21 cellular contexts compared by ENCODE assay signal in the genomic region with DNA sequence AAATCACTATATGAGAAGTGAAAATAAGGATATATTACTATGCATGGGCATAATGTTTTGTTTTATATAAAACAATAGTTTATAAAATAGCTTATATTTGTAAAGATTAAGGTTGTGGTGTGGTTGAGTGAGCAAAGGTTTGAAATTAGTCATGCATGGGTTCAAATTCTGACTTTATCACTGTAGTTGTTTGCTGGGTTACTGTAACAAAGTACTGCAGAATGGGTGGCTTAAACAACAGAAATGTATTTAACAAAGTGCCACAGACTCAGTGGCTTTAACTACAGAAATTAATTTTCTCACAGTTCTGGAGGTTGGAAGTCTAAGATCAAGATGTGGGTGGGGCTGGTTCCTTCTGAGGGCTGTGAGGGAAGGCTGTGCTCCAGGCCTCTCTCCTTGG.
A peak's percentile ranks its signal among the peaks of the same experiment; 100 is the strongest.
DNase-seq lines count a peak whose midpoint lies in the region; ATAC-seq and TF ChIP-seq lines count a peak whose summit lies in the region.
"Had no signal": no experiment of that assay in that cellular context is flagged by ENCODE, and none has a peak within 500 bp of the region (broad histone marks: within the 10 kb centered on the region; RNA-seq: fewer than 3 reads in every experiment).

No MANE protein-coding gene starts in this region.

- H3K79me1 ChIP-seq in trophoblast cell (ENCODE audit: low read length) = peaks cover 9% of the 10 kb centered on the region

- H2AFZ ChIP-seq in trophoblast cell (ENCODE audit: insufficient read depth, low read length, poor library complexity) (no peak overlapping the region), PC-3 (ENCODE audit: low read length) (no peak overlapping the region)
- H2AFZ ChIP-seq: GM23338 had no signal

- TF ChIP-seq POLR2A in gastroesophageal sphincter (IDR thresholded peaks at IDR 0.05) = no peak

- H3K4me2 ChIP-seq in trophoblast cell (ENCODE audit: low read length) (no peak overlapping the region), PC-3 (ENCODE audit: low read length) (no peak overlapping the region)
- H3K4me2 ChIP-seq: GM23338 had no signal

- H4K8ac ChIP-seq in trophoblast cell (ENCODE audit: low read depth, low read length) = no peak overlapping the region

- intact Hi-C loops in PC-3 (cut with micrococcal nuclease) = loop anchor here (2.0 kb wide), 1 partner anchor 21 kb away; no protein-coding TSS in a partner anchor

- peak overlapping the region; percentile 11 for H4K91ac ChIP-seq in trophoblast cell (ENCODE audit: low read depth, low read length)

- peaks cover 11% of the 10 kb centered on the region for H3K4me1 Mint-ChIP-seq in activated T-cell treated with anti-CD3 and anti-CD28 coated beads, Interleukin-2, amount 50 U/mL, for 72 hours (ENCODE audit: low read depth)
- peaks cover 12% of the 10 kb centered on the region for H3K4me1 Mint-ChIP-seq in activated T-cell treated with anti-CD3 and anti-CD28 coated beads, Interleukin-2, amount 50 U/mL, for 24 hours (ENCODE audit: low read depth)

- peak overlapping the region; percentile 68 for H2BK120ac ChIP-seq in trophoblast cell (ENCODE audit: insufficient read depth, low read length, poor library complexity)

- H3K4me3 ChIP-seq in RWPE2 (ENCODE audit: severe bottlenecking) = no peak overlapping the region
- no peak overlapping the region for H3K4me3 ChIP-seq in trophoblast cell (ENCODE audit: low read depth, low read length)
- H3K4me3 ChIP-seq in gastroesophageal sphincter = no peak overlapping the region
- H3K4me3 ChIP-seq in PC-3 (ENCODE audit: low read length) = no peak overlapping the region
- H3K4me3 ChIP-seq: BLaER1, GM12878, GM23338 had no signal

- CTCF ChIA-PET in PC-3 (lab: Charles Lee) = interaction anchor here (1.4 kb wide), 1 partner anchor 493 kb away, joined by 6 read pairs; no protein-coding TSS in a partner anchor

- H3K4ac ChIP-seq in trophoblast cell (ENCODE audit: low read depth, low read length) = no peak overlapping the region

- no peak overlapping the region for H3K4me3 Mint-ChIP-seq in activated T-cell treated with anti-CD3 and anti-CD28 coated beads, Interleukin-2, amount 50 U/mL, for 72 hours
- no peak overlapping the region for H3K4me3 Mint-ChIP-seq in activated T-cell treated with anti-CD3 and anti-CD28 coated beads, Interleukin-2, amount 50 U/mL, for 24 hours
- H3K4me3 Mint-ChIP-seq: B cell; CD4-positive, alpha-beta T cell; CD8-positive, alpha-beta memory T cell; GM23338; H9 had no signal

- peaks cover 0 to 5% of the 10 kb centered on the region in 2 donors for H3K36me3 Mint-ChIP-seq in activated T-cell treated with anti-CD3 and anti-CD28 coated beads, Interleukin-2, amount 50 U/mL, for 72 hours (ENCODE audit: insufficient read depth in 2 of 2)
- no peaks in the 10 kb centered on the region for H3K36me3 Mint-ChIP-seq in activated T-cell treated with anti-CD3 and anti-CD28 coated beads, Interleukin-2, amount 50 U/mL, for 24 hours (ENCODE audit: low read depth)
- H3K36me3 Mint-ChIP-seq: CD14-positive monocyte; CD8-positive, alpha-beta memory T cell had no signal

- no peaks in the 10 kb centered on the region for H3K36me3 ChIP-seq in RWPE2 (ENCODE audit: low read depth)
- H3K36me3 ChIP-seq in trophoblast cell (ENCODE audit: control insufficient read depth in 1 of 2, insufficient read depth in 2 of 2, low read length in 2 of 2) = no peaks in the 10 kb centered on the region
- H3K36me3 ChIP-seq in gastroesophageal sphincter = no peaks in the 10 kb centered on the region
- no peaks in the 10 kb centered on the region for H3K36me3 ChIP-seq in PC-3 (ENCODE audit: low read depth, low read length)
- H3K36me3 ChIP-seq: BLaER1 had no signal

- H4K12ac ChIP-seq in trophoblast cell (ENCODE audit: low read depth, low read length) = no peak overlapping the region

- no peaks in the 10 kb centered on the region for H3K9me3 Mint-ChIP-seq in activated T-cell treated with anti-CD3 and anti-CD28 coated beads, Interleukin-2, amount 50 U/mL, for 72 hours
- H3K9me3 Mint-ChIP-seq in activated T-cell treated with anti-CD3 and anti-CD28 coated beads, Interleukin-2, amount 50 U/mL, for 24 hours = no peaks in the 10 kb centered on the region
- H3K9me3 Mint-ChIP-seq: CD4-positive, alpha-beta T cell; GM23338; H9 had no signal

- no TSS peak for BruUV-seq in PC-3 (replicated peaks; lab: Mats Ljungman, UMichigan)

- H3K4me1 ChIP-seq in RWPE2 (ENCODE audit: insufficient read depth, poor library complexity, severe bottlenecking) (peaks cover 47% of the 10 kb centered on the region), trophoblast cell (ENCODE audit: control insufficient read depth in 1 of 2, insufficient read depth in 2 of 2, low read length in 2 of 2) (peaks cover 5% of the 10 kb centered on the region in 2 experiments), gastroesophageal sphincter (peaks cover 0 to 20% (median 0%) of the 10 kb centered on the region in 3 donors), PC-3 (ENCODE audit: insufficient read depth, low read length) (peaks cover 32% of the 10 kb centered on the region)

- POLR2A ChIA-PET in PC-3 (lab: Charles Lee; ENCODE audit: unreplicated experiment) = no interaction called here

- no peak overlapping the region for H2AK5ac ChIP-seq in trophoblast cell (ENCODE audit: low read length)

- H3K27me3 ChIP-seq in RWPE2 (ENCODE audit: insufficient read depth, poor library complexity, severe bottlenecking) = no peaks in the 10 kb centered on the region
- no peaks in the 10 kb centered on the region for H3K27me3 ChIP-seq in trophoblast cell (ENCODE audit: insufficient read depth, low read length)
- no peaks in the 10 kb centered on the region for H3K27me3 ChIP-seq in gastroesophageal sphincter
- H3K27me3 ChIP-seq in PC-3 (ENCODE audit: low read length) = no peaks in the 10 kb centered on the region
- H3K27me3 ChIP-seq: BLaER1 had no signal

- no peak overlapping the region for H3K23ac ChIP-seq in trophoblast cell (ENCODE audit: low read length)

- peak overlapping the region; percentile 61 for H2BK5ac ChIP-seq in trophoblast cell (ENCODE audit: low read depth, low read length, poor library complexity)

- no peak overlapping the region for H3K14ac ChIP-seq in trophoblast cell (ENCODE audit: low read length)

- no peak overlapping the region for H3K18ac ChIP-seq in trophoblast cell (ENCODE audit: low read length)

- peak overlapping the region; percentile 61 for H3K27ac ChIP-seq in RWPE2 (ENCODE audit: poor library complexity, severe bottlenecking)
- H3K27ac ChIP-seq in trophoblast cell (ENCODE audit: low read depth, low read length) = peak overlapping the region; percentile 8
- H3K27ac ChIP-seq in gastroesophageal sphincter = no peak overlapping the region
- no peak overlapping the region for H3K27ac ChIP-seq in PC-3 (ENCODE audit: low read length)
- H3K27ac ChIP-seq: 22Rv1, BLaER1 had no signal

- H3K9ac ChIP-seq in trophoblast cell (ENCODE audit: low read length) = no peak overlapping the region
- H3K9ac ChIP-seq in PC-3 (ENCODE audit: low read length) = no peak overlapping the region
- H3K9ac ChIP-seq: BLaER1 had no signal

- peaks cover 82% of the 10 kb centered on the region for H3K27me3 Mint-ChIP-seq in activated T-cell treated with anti-CD3 and anti-CD28 coated beads, Interleukin-2, amount 50 U/mL, for 72 hours (ENCODE audit: low read depth)
- peaks cover 62% of the 10 kb centered on the region for H3K27me3 Mint-ChIP-seq in activated T-cell treated with anti-CD3 and anti-CD28 coated beads, Interleukin-2, amount 50 U/mL, for 24 hours

- H3K27ac Mint-ChIP-seq in activated T-cell treated with anti-CD3 and anti-CD28 coated beads, Interleukin-2, amount 50 U/mL, for 72 hours = no peak overlapping the region
- no peak overlapping the region for H3K27ac Mint-ChIP-seq in activated T-cell treated with anti-CD3 and anti-CD28 coated beads, Interleukin-2, amount 50 U/mL, for 24 hours
- H3K27ac Mint-ChIP-seq: B cell; CD14-positive monocyte; CD4-positive, alpha-beta T cell; CD8-positive, alpha-beta memory T cell; GM23338; H9 had no signal

- H2BK12ac ChIP-seq in trophoblast cell (ENCODE audit: low read length) = peak overlapping the region; percentile 82

- TF ChIP-seq CTCF in RWPE2 (IDR thresholded peaks at IDR 0.05; ENCODE audit: poor library complexity, severe bottlenecking) (no peak), gastroesophageal sphincter (IDR thresholded peaks at IDR 0.05) (no peak), PC-3 (conservative IDR thresholded peaks at IDR 0.05; ENCODE audit: low read depth, low read length) (no peak)

- peak; percentile 48 to 52 for ATAC-seq in activated T-cell treated with anti-CD3 and anti-CD28 coated beads, Interleukin-2, amount 50 U/mL, for 72 hours (replicated peaks in 1 of 2)
- ATAC-seq in RWPE2 (ENCODE audit: low read depth) = no peak
- no peak for ATAC-seq in gastroesophageal sphincter
- no peak for ATAC-seq in GM21723 (IDR thresholded peaks at IDR 0.05; ENCODE audit: unreplicated experiment)
- no peak for ATAC-seq in PC-3
- no peak for ATAC-seq in GM18873 (IDR thresholded peaks at IDR 0.05; ENCODE audit: low FRiP score, unreplicated experiment)
- ATAC-seq: GM12878 had no signal

- no peaks in the 10 kb centered on the region for H4K20me1 ChIP-seq in PC-3 (ENCODE audit: low read length)
- H4K20me1 ChIP-seq: BLaER1 had no signal

- H3F3A ChIP-seq in PC-3 (ENCODE audit: low read length, unreplicated experiment) = no peaks in the 10 kb centered on the region

- H3K9me2 ChIP-seq in PC-3 (replicated peaks; ENCODE audit: low read length) = no peaks in the 10 kb centered on the region

- no peak for DNase-seq in activated T-cell treated with anti-CD3 and anti-CD28 coated beads, Interleukin-2, amount 50 U/mL, for 72 hours
- DNase-seq in activated T-cell treated with anti-CD3 and anti-CD28 coated beads, Interleukin-2, amount 50 U/mL, for 24 hours = no peak
- DNase-seq in RWPE2 (ENCODE audit: low spot score) (no peak), trophoblast cell (no peak), PC-3 (no peak)
- DNase-seq: CD4-positive, alpha-beta T cell; CD8-positive, alpha-beta memory T cell; DMS 273 treated with DMSO at 0.1 percent for 48 hours; DMS79; EL; GDM1; H9 had no signal

- H3K79me2 ChIP-seq in trophoblast cell (ENCODE audit: control insufficient read depth, insufficient read depth, low read length, poor library complexity) (no peaks in the 10 kb centered on the region), PC-3 (ENCODE audit: low read length) (no peaks in the 10 kb centered on the region)

- H3K9me3 ChIP-seq in RWPE2 (ENCODE audit: severe bottlenecking) = no peaks in the 10 kb centered on the region
- H3K9me3 ChIP-seq in trophoblast cell (ENCODE audit: insufficient read depth, low read depth, low read length) = no peaks in the 10 kb centered on the region
- no peaks in the 10 kb centered on the region for H3K9me3 ChIP-seq in gastroesophageal sphincter
- H3K9me3 ChIP-seq in PC-3 (ENCODE audit: low read length) = no peaks in the 10 kb centered on the region

- no peak for TF ChIP-seq EP300 in gastroesophageal sphincter (IDR thresholded peaks at IDR 0.05)

Comparison
In these comparisons a context has a peak if more than half of its experiments do, and no peak if none do; other contexts are left out.
1. ATAC-seq: peak in activated T-cell treated with anti-CD3 and anti-CD28 coated beads, Interleukin-2, amount 50 U/mL, for 72 hours (2 of 2); none in RWPE2 (single experiment), gastroesophageal sphincter (single experiment), GM21723 (single experiment), PC-3 (single experiment) and GM18873 (single experiment).
2. H3K27ac ChIP-seq: peak in RWPE2 (single experiment) and trophoblast cell (single experiment); none in gastroesophageal sphincter (0 of 4) and PC-3 (single experiment).